ENCODE assay signal across 9 cellular contexts in the genomic region with DNA sequence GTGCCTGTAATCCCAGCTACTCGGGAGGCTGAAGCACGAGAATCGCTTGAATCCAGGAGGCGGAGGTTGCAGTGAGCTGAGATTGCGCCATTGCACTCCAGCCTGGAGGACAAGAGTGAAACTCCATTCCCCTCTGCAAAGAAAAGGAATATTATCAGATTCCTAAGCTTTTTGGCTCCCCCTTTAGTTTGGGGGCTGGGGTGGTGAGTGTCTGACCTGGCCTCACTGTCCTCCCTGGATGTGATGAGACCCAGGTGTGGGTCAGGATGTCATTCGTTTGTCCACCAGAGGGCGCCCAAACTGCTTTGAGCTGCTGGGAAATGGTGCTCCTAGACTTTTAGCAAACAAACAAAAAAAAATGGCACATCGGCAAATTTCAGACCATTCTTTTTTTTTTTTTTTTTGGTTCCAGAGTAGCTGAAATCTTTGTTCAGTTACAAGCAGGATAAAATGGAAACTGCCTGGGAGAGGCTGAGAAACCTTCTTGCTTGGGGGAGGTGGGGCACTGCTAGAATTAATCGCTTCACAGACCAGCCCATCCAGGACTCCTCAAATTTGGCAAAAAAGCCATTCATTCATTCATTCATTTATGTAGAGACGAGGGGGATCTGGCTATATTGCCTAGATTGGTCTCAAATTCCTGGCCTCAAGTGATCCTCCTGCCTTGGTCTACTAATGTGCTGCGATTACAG. TPM values are rescaled to one million over a fixed set of nuclear protein-coding genes. Genes with fewer than 3 reads are reported as not detected.
DNase-seq lines count a peak whose midpoint lies in the region; ATAC-seq and TF ChIP-seq lines count a peak whose summit lies in the region.
"Had no signal": no experiment of that assay in that cellular context is flagged by ENCODE, and none has a peak within 500 bp of the region (broad histone marks: within the 10 kb centered on the region; RNA-seq: fewer than 3 reads in every experiment).

No MANE protein-coding gene starts in this region.

- ATAC-seq in CD8-positive, alpha-beta T cell, result peak; percentile 72
- ATAC-seq in GM21381 (IDR thresholded peaks at IDR 0.05; ENCODE audit: unreplicated experiment), result no peak

- peaks cover 4% of the 10 kb centered on the region for H3K4me1 Mint-ChIP-seq in CD8-positive, alpha-beta T cell (ENCODE audit: low read depth)
- H3K4me1 Mint-ChIP-seq in activated T-helper 1 cell treated with anti-CD3 and anti-CD28 coated beads, Interleukin-12 subunit alpha, Interleukin-12 subunit beta, Interleukin-2, Interleukin-4 antibody, amounts not matched to agents 30 ng/mL and 10 ng/mL and 1 ng/mL, durations not matched to agents 14 hours and 24 hours and 36 hours (ENCODE audit: low read depth), result no peaks in the 10 kb centered on the region

- peaks cover 43% of the 10 kb centered on the region for H3K36me3 Mint-ChIP-seq in CD8-positive, alpha-beta T cell
- H3K36me3 Mint-ChIP-seq in activated T-helper 1 cell treated with anti-CD3 and anti-CD28 coated beads, Interleukin-12 subunit alpha, Interleukin-12 subunit beta, Interleukin-2, Interleukin-4 antibody, amounts not matched to agents 30 ng/mL and 10 ng/mL and 1 ng/mL, durations not matched to agents 14 hours and 24 hours and 36 hours (ENCODE audit: low read depth), result peaks cover 39% of the 10 kb centered on the region
- H3K36me3 Mint-ChIP-seq: IgD-negative memory B cell had no signal

- no peak overlapping the region for H3K4me3 Mint-ChIP-seq in CD8-positive, alpha-beta T cell
- no peak overlapping the region for H3K4me3 Mint-ChIP-seq in activated T-helper 1 cell treated with anti-CD3 and anti-CD28 coated beads, Interleukin-12 subunit alpha, Interleukin-12 subunit beta, Interleukin-2, Interleukin-4 antibody, amounts not matched to agents 30 ng/mL and 10 ng/mL and 1 ng/mL, durations not matched to agents 14 hours and 24 hours and 36 hours
- H3K4me3 Mint-ChIP-seq: IgD-negative memory B cell had no signal

- H3K27me3 Mint-ChIP-seq in CD8-positive, alpha-beta T cell (ENCODE audit: low read depth), result no peaks in the 10 kb centered on the region
- H3K27me3 Mint-ChIP-seq in activated T-helper 1 cell treated with anti-CD3 and anti-CD28 coated beads, Interleukin-12 subunit alpha, Interleukin-12 subunit beta, Interleukin-2, Interleukin-4 antibody, amounts not matched to agents 30 ng/mL and 10 ng/mL and 1 ng/mL, durations not matched to agents 14 hours and 24 hours and 36 hours (ENCODE audit: insufficient read depth), result no peaks in the 10 kb centered on the region
- H3K27me3 Mint-ChIP-seq: IgD-negative memory B cell had no signal

- no peaks in the 10 kb centered on the region for H3K27me3 ChIP-seq in CD8-positive, alpha-beta T cell (ENCODE audit: insufficient read depth, low read length)
- H3K27me3 ChIP-seq in HL-60 (ENCODE audit: insufficient read depth, poor library complexity, severe bottlenecking) (no peaks in the 10 kb centered on the region), testis (no peaks in the 10 kb centered on the region)

- POLR2A ChIA-PET in CD8-positive, alpha-beta T cell (lab: Charles Lee), result interaction anchor here (1.0 to 1.2 kb wide), 2 partner anchors 90 to 248 kb away, joined by 3 to 4 read pairs; a partner anchor contains a TSS

- no peak overlapping the region for H3K27ac ChIP-seq in CD8-positive, alpha-beta T cell (ENCODE audit: low read depth, low read length)
- H3K27ac ChIP-seq in HL-60 (replicated peaks), result no peak overlapping the region
- peak overlapping the region in 1 of 2 donors; percentile 36 for H3K27ac ChIP-seq in testis

- intact Hi-C loops in CD8-positive, alpha-beta T cell (cut with DNase I, micrococcal nuclease), result loop anchor here (1.0 to 10.0 kb wide), 4 partner anchors 34 to 359 kb away; a partner anchor contains a TSS
- intact Hi-C loops in activated T-helper 1 cell treated with anti-CD3 and anti-CD28 coated beads, Interleukin-12 subunit alpha, Interleukin-12 subunit beta, Interleukin-2, Interleukin-4 antibody, amounts not matched to agents 30 ng/mL and 10 ng/mL and 1 ng/mL, durations not matched to agents 14 hours and 24 hours and 36 hours (cut with micrococcal nuclease), result no loop called here
- intact Hi-C loops in testis (cut with DNase I; ENCODE audit: low total_unique reads), result no loop called here

- no peak for TF ChIP-seq POLR2A in testis (IDR thresholded peaks at IDR 0.05)

- no peak overlapping the region for H3K27ac Mint-ChIP-seq in CD8-positive, alpha-beta T cell
- no peak overlapping the region for H3K27ac Mint-ChIP-seq in activated T-helper 1 cell treated with anti-CD3 and anti-CD28 coated beads, Interleukin-12 subunit alpha, Interleukin-12 subunit beta, Interleukin-2, Interleukin-4 antibody, amounts not matched to agents 30 ng/mL and 10 ng/mL and 1 ng/mL, durations not matched to agents 14 hours and 24 hours and 36 hours
- H3K27ac Mint-ChIP-seq: IgD-negative memory B cell had no signal

- 63 to 72% methylated on average over 11 of the region's 11 CpGs for whole genome bisulfite sequencing in testis, 2 donors

- peaks cover 17% of the 10 kb centered on the region for H3K36me3 ChIP-seq in CD8-positive, alpha-beta T cell (ENCODE audit: insufficient read depth, low read length)
- no peaks in the 10 kb centered on the region for H3K36me3 ChIP-seq in testis (ENCODE audit: low read depth, missing control alignments)

- no peaks in the 10 kb centered on the region for H3K4me1 ChIP-seq in CD8-positive, alpha-beta T cell (ENCODE audit: insufficient read depth, low read length)
- no peaks in the 10 kb centered on the region for H3K4me1 ChIP-seq in testis

- TF ChIP-seq CTCF in CD8-positive, alpha-beta T cell (IDR thresholded peaks at IDR 0.05), result peak; percentile 76
- peak; percentile 50 for TF ChIP-seq CTCF in HL-60 (IDR thresholded peaks at IDR 0.05; ENCODE audit: insufficient read depth, low read length)
- TF ChIP-seq CTCF in fibroblast of the aortic adventitia (IDR thresholded peaks at IDR 0.05; ENCODE audit: insufficient read depth, low read length), result peak; percentile 75
- TF ChIP-seq CTCF in testis (IDR thresholded peaks at IDR 0.05), result peak; percentile 78 to 81 (median 79)

- peak; percentile 56 to 87 (median 73) for DNase-seq in CD8-positive, alpha-beta T cell
- peak; percentile 47 to 71 for DNase-seq in HL-60 (ENCODE audit: low read depth in 1 of 2, low spot score in 1 of 2)
- peak; percentile 67 for DNase-seq in RPMI7951 (ENCODE audit: low read depth)
- DNase-seq in activated T-helper 1 cell treated with anti-CD3 and anti-CD28 coated beads, Interleukin-12 subunit alpha, Interleukin-12 subunit beta, Interleukin-2, Interleukin-4 antibody, amounts not matched to agents 30 ng/mL and 10 ng/mL and 1 ng/mL, durations not matched to agents 14 hours and 24 hours and 36 hours (ENCODE audit: low spot score), result peak; percentile 62
- DNase-seq in fibroblast of the aortic adventitia (ENCODE audit: low read depth), result peak; percentile 75
- peak in 47 of 56 donors; percentile 3 to 87 (median 34) for DNase-seq in nucleus accumbens (lab: John Stamatoyannopoulos, UW)
- DNase-seq in testis, result peak; percentile 92

- H3K9me3 ChIP-seq in CD8-positive, alpha-beta T cell (ENCODE audit: low read length), result no peaks in the 10 kb centered on the region
- no peaks in the 10 kb centered on the region for H3K9me3 ChIP-seq in testis

- no peak overlapping the region for H3K4me3 ChIP-seq in CD8-positive, alpha-beta T cell (ENCODE audit: low read depth, low read length)
- H3K4me3 ChIP-seq in HL-60 (replicated peaks; ENCODE audit: insufficient read depth, low read length) (no peak overlapping the region), fibroblast of the aortic adventitia (ENCODE audit: low read depth, low read length) (no peak overlapping the region), testis (no peak overlapping the region)

- CTCF ChIA-PET in CD8-positive, alpha-beta T cell (lab: Charles Lee), result interaction anchor here (0.6 to 8.8 kb wide), 41 partner anchors 9 to 508 kb away, joined by 3 to 119 read pairs (median 5); a partner anchor contains a TSS

- no peaks in the 10 kb centered on the region for H3K9me3 Mint-ChIP-seq in CD8-positive, alpha-beta T cell
- H3K9me3 Mint-ChIP-seq in activated T-helper 1 cell treated with anti-CD3 and anti-CD28 coated beads, Interleukin-12 subunit alpha, Interleukin-12 subunit beta, Interleukin-2, Interleukin-4 antibody, amounts not matched to agents 30 ng/mL and 10 ng/mL and 1 ng/mL, durations not matched to agents 14 hours and 24 hours and 36 hours, result no peaks in the 10 kb centered on the region
- H3K9me3 Mint-ChIP-seq: IgD-negative memory B cell had no signal

RNA-seq across cellular contexts. Expression of a gene that starts 29.4 kb away (rescaled TPM):
- total RNA-seq in CD8-positive, alpha-beta T cell, result under 1 TPM; 0.79 to 0.86 TPM
- 57.7 and 85.1 TPM in 2 replicates for total RNA-seq in RPMI7951 (2014; rRNA removed; shearing (Covaris generic))
- 30.3 and 30.4 TPM in 2 replicates for total RNA-seq in activated T-helper 1 cell treated with anti-CD3 and anti-CD28 coated beads, Interleukin-12 subunit alpha, Interleukin-12 subunit beta, Interleukin-2, Interleukin-4 antibody, amounts not matched to agents 30 ng/mL and 10 ng/mL and 1 ng/mL, durations not matched to agents 14 hours and 24 hours and 36 hours
- total RNA-seq in fibroblast of the aortic adventitia (ENCODE audit: low replicate concordance) (8.9 and 49.0 TPM in 2 replicates), testis (1 to 10 TPM; 7.1 to 7.4 TPM)
- 5.4 TPM for polyA plus RNA-seq in testis (ENCODE audit: insufficient read depth, low read depth, low replicate concordance)
- polyA plus RNA-seq: IgD-negative memory B cell had no signal

RNA-seq across cellular contexts. Expression of a gene that starts 36.9 kb away (rescaled TPM):
- 10 to 100 TPM; 60.5 to 67.0 TPM for total RNA-seq in CD8-positive, alpha-beta T cell
- 44.0 and 46.7 TPM in 2 replicates for total RNA-seq in RPMI7951 (2014; rRNA removed; shearing (Covaris generic))
- total RNA-seq in activated T-helper 1 cell treated with anti-CD3 and anti-CD28 coated beads, Interleukin-12 subunit alpha, Interleukin-12 subunit beta, Interleukin-2, Interleukin-4 antibody, amounts not matched to agents 30 ng/mL and 10 ng/mL and 1 ng/mL, durations not matched to agents 14 hours and 24 hours and 36 hours, result 115 and 117 TPM in 2 replicates
- total RNA-seq in fibroblast of the aortic adventitia (ENCODE audit: low replicate concordance) (116 and 217 TPM in 2 replicates), testis (10 to 100 TPM; 12.5 to 19.0 TPM)
- 20.1 TPM for polyA plus RNA-seq in testis (ENCODE audit: insufficient read depth, low read depth, low replicate concordance)

Comparison
In these comparisons a context has a peak if more than half of its experiments do, and no peak if none do; other contexts are left out.
1. DNase-seq: peak in every context shown above with its lines; median percentile 92 in testis; 75 in fibroblast of the aortic adventitia; 73 in CD8-positive, alpha-beta T cell; 67 in RPMI7951; 62 in activated T-helper 1 cell treated with anti-CD3 and anti-CD28 coated beads, Interleukin-12 subunit alpha, Interleukin-12 subunit beta, Interleukin-2, Interleukin-4 antibody, amounts not matched to agents 30 ng/mL and 10 ng/mL and 1 ng/mL, durations not matched to agents 14 hours and 24 hours and 36 hours; 59 in HL-60; 34 in nucleus accumbens.
2. intact Hi-C loops: an anchor here in CD8-positive, alpha-beta T cell (1.0 to 10.0 kb wide); none called in activated T-helper 1 cell treated with anti-CD3 and anti-CD28 coated beads, Interleukin-12 subunit alpha, Interleukin-12 subunit beta, Interleukin-2, Interleukin-4 antibody, amounts not matched to agents 30 ng/mL and 10 ng/mL and 1 ng/mL, durations not matched to agents 14 hours and 24 hours and 36 hours and testis.